In the genomic region with DNA sequence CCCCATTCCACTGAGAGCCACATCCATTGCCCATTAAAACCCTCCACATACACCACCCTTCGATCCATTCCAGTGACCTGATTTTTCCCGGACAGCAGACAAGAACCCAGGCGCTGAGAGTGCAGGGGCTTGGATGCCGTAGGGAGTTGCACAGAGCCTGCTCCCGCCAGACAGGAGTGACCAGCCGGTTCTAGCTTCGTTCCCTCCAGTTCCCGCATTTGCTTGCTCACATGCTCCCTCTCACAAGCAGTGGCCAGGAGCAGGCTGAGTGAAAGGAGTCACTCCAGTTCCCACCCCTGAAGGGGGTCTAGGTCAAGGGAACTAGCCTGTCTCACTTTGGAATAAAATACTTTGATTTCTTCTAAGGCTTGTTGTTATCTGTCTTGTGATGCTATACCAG, we compare ENCODE assay signal across 17 cellular contexts.
A peak's percentile ranks its signal among the peaks of the same experiment; 100 is the strongest.
DNase-seq lines count a peak whose midpoint lies in the region; ATAC-seq and TF ChIP-seq lines count a peak whose summit lies in the region.
"Had no signal": no experiment of that assay in that cellular context is flagged by ENCODE, and none has a peak within 500 bp of the region (broad histone marks: within the 10 kb centered on the region; RNA-seq: fewer than 3 reads in every experiment).

No MANE protein-coding gene starts in this region.

- H4K91ac ChIP-seq in H9 (ENCODE audit: insufficient read length, low read depth, low read length) = no peak overlapping the region

- H3K27me3 Mint-ChIP-seq in Caco-2 (ENCODE audit: insufficient read depth, unreplicated experiment) (no peaks in the 10 kb centered on the region), natural killer cell (ENCODE audit: low read depth in 2 of 2) (peaks cover 0 to 5% of the 10 kb centered on the region in 2 donors), H9 (ENCODE audit: low read depth) (peaks cover 2% of the 10 kb centered on the region; the same call in 1 of the 2 replicates)
- H3K27me3 Mint-ChIP-seq in activated T-helper 17 cell treated with anti-CD3 and anti-CD28 coated beads, Interleukin-2, amount 50 U/mL, for 72 hours = peaks cover 3% of the 10 kb centered on the region

- H2AFZ ChIP-seq in H9 (ENCODE audit: low read length) = no peak overlapping the region

- H3K36me3 Mint-ChIP-seq in Caco-2 (ENCODE audit: insufficient read depth, unreplicated experiment) (no peaks in the 10 kb centered on the region), natural killer cell (no peaks in the 10 kb centered on the region), H9 (ENCODE audit: insufficient read depth in 1 of 3, low read depth in 3 of 3) (peaks cover 6 to 30% (median 18%) of the 10 kb centered on the region in 3 experiments; a peak in 6 of 7 replicates)
- H3K36me3 Mint-ChIP-seq in activated T-helper 17 cell treated with anti-CD3 and anti-CD28 coated beads, Interleukin-2, amount 50 U/mL, for 72 hours (ENCODE audit: low read depth) = no peaks in the 10 kb centered on the region

- H2BK120ac ChIP-seq in H9 (ENCODE audit: low read depth, low read length, poor library complexity, severe bottlenecking) = no peak overlapping the region

- TF ChIP-seq CTCF in A673 (conservative IDR thresholded peaks at IDR 0.05; ENCODE audit: low read depth, low read length) (no peak), Caco-2 (IDR thresholded peaks at IDR 0.05; ENCODE audit: insufficient read depth in 1 of 2, low read depth in 1 of 2, low read length in 1 of 2, severe bottlenecking in 1 of 2, unreplicated experiment in 1 of 2) (no peak), natural killer cell (IDR thresholded peaks at IDR 0.05) (no peak), H9 (conservative IDR thresholded peaks at IDR 0.05) (no peak)

- no peaks in the 10 kb centered on the region for H3K79me2 ChIP-seq in H9 (ENCODE audit: insufficient read depth, low read length)

- ATAC-seq in activated T-helper 17 cell treated with anti-CD3 and anti-CD28 coated beads, Interleukin-2, amount 50 U/mL, for 72 hours (replicated peaks) = no peak
- no peak for ATAC-seq in natural killer cell

- no peaks in the 10 kb centered on the region for H3K36me3 ChIP-seq in A673 (ENCODE audit: insufficient read depth, low read length, poor library complexity, severe bottlenecking)
- H3K36me3 ChIP-seq in Caco-2 (ENCODE audit: control insufficient read depth, insufficient read depth, low read length) = no peaks in the 10 kb centered on the region
- H3K36me3 ChIP-seq: SJCRH30 had no signal

- intact Hi-C loops in A673 (cut with micrococcal nuclease; ENCODE audit: unreplicated experiment) = no loop called here
- intact Hi-C loops in Caco-2 (cut with micrococcal nuclease; ENCODE audit: unreplicated experiment) = no loop called here
- intact Hi-C loops in natural killer cell (cut with micrococcal nuclease) = no loop called here

- no peak overlapping the region for H2BK12ac ChIP-seq in H9 (ENCODE audit: insufficient read length, low read depth, low read length)

- no peak overlapping the region for H3K4me3 ChIP-seq in A673 (ENCODE audit: low read depth, low read length, poor library complexity, severe bottlenecking)
- no peak overlapping the region for H3K4me3 ChIP-seq in Caco-2 (ENCODE audit: low read depth, low read length)
- H3K4me3 ChIP-seq: SJCRH30 had no signal

- no peak overlapping the region for H4K8ac ChIP-seq in H9 (replicated peaks; ENCODE audit: insufficient read length, low read depth, low read length)

- no peak overlapping the region for H3K23ac ChIP-seq in H9 (ENCODE audit: insufficient read length, low read depth, low read length)

- no peak overlapping the region for H3K4ac ChIP-seq in H9 (ENCODE audit: low read depth, low read length)

- H3K9ac ChIP-seq in H9 (ENCODE audit: extremely low read depth, insufficient read length, low read length) = no peak overlapping the region

- H3K14ac ChIP-seq in H9 (ENCODE audit: insufficient read depth, low read length) = no peak overlapping the region

- H3K79me1 ChIP-seq in H9 (ENCODE audit: insufficient read depth, low read depth, low read length, poor library complexity, severe bottlenecking) = no peaks in the 10 kb centered on the region

- no peaks in the 10 kb centered on the region for H3K9me3 Mint-ChIP-seq in Caco-2 (ENCODE audit: unreplicated experiment)
- H3K9me3 Mint-ChIP-seq in activated T-helper 17 cell treated with anti-CD3 and anti-CD28 coated beads, Interleukin-2, amount 50 U/mL, for 72 hours = no peaks in the 10 kb centered on the region
- H3K9me3 Mint-ChIP-seq in natural killer cell = no peaks in the 10 kb centered on the region
- peaks cover 26 to 29% of the 10 kb centered on the region in 2 experiments for H3K9me3 Mint-ChIP-seq in H9

- H3K27ac ChIP-seq in A673 (ENCODE audit: low read depth, low read length, poor library complexity, severe bottlenecking) = peak overlapping the region; percentile 70
- no peak overlapping the region for H3K27ac ChIP-seq in H9 (ENCODE audit: insufficient read length, low read depth, low read length)
- H3K27ac ChIP-seq: RWPE1, SJCRH30 had no signal

- H3K4me1 Mint-ChIP-seq in Caco-2 (ENCODE audit: low read depth, unreplicated experiment) (peaks cover 38% of the 10 kb centered on the region), natural killer cell (peaks cover 13 to 15% of the 10 kb centered on the region in 2 donors), H9 (peaks cover 60 to 64% of the 10 kb centered on the region in 2 experiments)
- H3K4me1 Mint-ChIP-seq in activated T-helper 17 cell treated with anti-CD3 and anti-CD28 coated beads, Interleukin-2, amount 50 U/mL, for 72 hours = peaks cover 15% of the 10 kb centered on the region

- H2AK5ac ChIP-seq in H9 (ENCODE audit: insufficient read length, low read length) = no peak overlapping the region

- POLR2A ChIA-PET in A673 (lab: Charles Lee; ENCODE audit: low non-redundant PET) (interaction anchor here (0.7 kb wide), 1 partner anchor 1320 kb away, joined by 4 read pairs; no protein-coding TSS in a partner anchor), Caco-2 (lab: Charles Lee) (no interaction called here)

- no peak overlapping the region for H2BK20ac ChIP-seq in H9 (ENCODE audit: low read depth, low read length, poor library complexity, severe bottlenecking)

- H3K18ac ChIP-seq in H9 (ENCODE audit: insufficient read length, low read depth, low read length) = no peak overlapping the region

- peak overlapping the region; percentile 2 for H3K27ac Mint-ChIP-seq in Caco-2 (ENCODE audit: unreplicated experiment)
- H3K27ac Mint-ChIP-seq in activated T-helper 17 cell treated with anti-CD3 and anti-CD28 coated beads, Interleukin-2, amount 50 U/mL, for 72 hours = peak overlapping the region; percentile 86
- peak overlapping the region; percentile 51 to 63 for H3K27ac Mint-ChIP-seq in natural killer cell
- peak overlapping the region in 1 of 3 experiments; percentile 53; a peak in 1 of 7 replicates for H3K27ac Mint-ChIP-seq in H9

- no peaks in the 10 kb centered on the region for H4K20me1 ChIP-seq in H9 (ENCODE audit: control insufficient read depth, insufficient read depth, insufficient read length)

- peaks cover 54% of the 10 kb centered on the region for H3K4me1 ChIP-seq in A673 (ENCODE audit: insufficient read depth, low read length, poor library complexity, severe bottlenecking)
- peaks cover 52% of the 10 kb centered on the region for H3K4me1 ChIP-seq in Caco-2
- H3K4me1 ChIP-seq in H9 (ENCODE audit: insufficient read depth, low read length) = peaks cover 2% of the 10 kb centered on the region
- H3K4me1 ChIP-seq: SJCRH30 had no signal

- CTCF ChIA-PET in A673 (lab: Charles Lee) = no interaction called here
- CTCF ChIA-PET in Caco-2 (lab: Charles Lee) = no interaction called here

- H4K5ac ChIP-seq in H9 (ENCODE audit: insufficient read length, low read depth, low read length) = no peak overlapping the region

- DNase-seq in A673 (ENCODE audit: low spot score) = no peak
- DNase-seq in Caco-2 = no peak
- no peak for DNase-seq in natural killer cell
- DNase-seq in H9 = no peak
- no peak for DNase-seq in D341Med (ENCODE audit: low spot score)
- no peak for DNase-seq in germinal center (ENCODE audit: low spot score)
- DNase-seq: ACHN, AML-193, DND-41, KG1, NCI-H1048, NCI-H1436 treated with DMSO at 0.1 percent for 48 hours, NCI-H2029 treated with DMSO at 0.1 percent for 48 hours, NCI-H748 treated with DMSO at 0.1 percent for 48 hours, SJCRH30 had no signal

- no TSS peak for BruUV-seq in A673 (replicated peaks; lab: Mats Ljungman, UMichigan)
- no TSS peak for BruUV-seq in Caco-2 (replicated peaks; lab: Mats Ljungman, UMichigan)

- H3K27me3 ChIP-seq in A673 (replicated peaks; ENCODE audit: insufficient read depth, low read depth, low read length, poor library complexity) (no peaks in the 10 kb centered on the region), Caco-2 (replicated peaks; ENCODE audit: control insufficient read depth, insufficient read depth, low read length) (no peaks in the 10 kb centered on the region), H9 (ENCODE audit: insufficient read depth, low read length) (no peaks in the 10 kb centered on the region)
- H3K27me3 ChIP-seq: SJCRH30 had no signal

- H3K56ac ChIP-seq in H9 (ENCODE audit: insufficient read length, low read depth, low read length) = no peak overlapping the region

- no peak overlapping the region for H2BK5ac ChIP-seq in H9 (ENCODE audit: insufficient read length, low read length)

- H3T11ph ChIP-seq in H9 (ENCODE audit: low read length) = no peak overlapping the region

- no peak overlapping the region for H2BK15ac ChIP-seq in H9 (ENCODE audit: low read depth, low read length)

- no peaks in the 10 kb centered on the region for H3K9me3 ChIP-seq in A673 (ENCODE audit: low read depth, low read length, poor library complexity, severe bottlenecking)
- H3K9me3 ChIP-seq in Caco-2 = no peaks in the 10 kb centered on the region
- H3K9me3 ChIP-seq in H9 (ENCODE audit: control insufficient read depth, low read depth, low read length) = no peaks in the 10 kb centered on the region
- H3K9me3 ChIP-seq: SJCRH30 had no signal

- H3K23me2 ChIP-seq in H9 (ENCODE audit: insufficient read length, low read depth, low read length, poor library complexity, severe bottlenecking) = no peaks in the 10 kb centered on the region

- H3K4me3 Mint-ChIP-seq in Caco-2 (ENCODE audit: unreplicated experiment) (no peak overlapping the region), natural killer cell (no peak overlapping the region), H9 (no peak overlapping the region)
- H3K4me3 Mint-ChIP-seq in activated T-helper 17 cell treated with anti-CD3 and anti-CD28 coated beads, Interleukin-2, amount 50 U/mL, for 72 hours = peak overlapping the region; percentile 63

- WGBS in H9 (ENCODE audit: extremely low coverage, insufficient read length, low lambda C conversion rate) = no CpG with 5 or more reads among the region's 8 CpGs

- no peak overlapping the region for H3K4me2 ChIP-seq in H9 (ENCODE audit: insufficient read depth, insufficient read length, low read length)
